8 cellular contexts compared by ENCODE assay signal in the genomic region with DNA sequence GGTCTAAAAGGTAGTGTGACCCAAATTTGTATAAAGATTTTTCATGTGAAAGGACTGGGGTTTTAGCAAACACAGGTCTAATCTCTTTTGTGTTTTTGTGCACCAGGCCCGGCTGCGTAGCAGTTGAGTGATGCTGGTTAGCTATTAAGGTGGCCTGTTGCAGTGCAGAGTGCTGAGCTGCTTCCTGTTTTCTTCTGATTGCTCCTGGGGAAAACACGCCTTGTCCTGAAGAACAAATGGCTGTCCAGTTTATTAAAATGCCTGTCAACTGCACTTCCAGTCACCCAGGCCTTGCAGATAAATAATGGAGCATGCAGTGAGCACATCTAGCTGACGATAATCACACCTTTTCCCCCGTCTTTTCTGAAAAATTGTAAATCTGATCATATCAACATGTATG. TPM values are rescaled to one million over a fixed set of nuclear protein-coding genes. Genes with fewer than 3 reads are reported as not detected.
DNase-seq lines count a peak whose midpoint lies in the region; ATAC-seq and TF ChIP-seq lines count a peak whose summit lies in the region.

No MANE protein-coding gene starts in this region.

- H3K4me3 Mint-ChIP-seq in activated T-cell treated with anti-CD3 and anti-CD28 coated beads, Interleukin-2, amount 50 U/mL, for 24 hours, result peak overlapping the region; percentile 96
- H3K4me3 Mint-ChIP-seq in naive thymus-derived CD8-positive, alpha-beta T cell, result peak overlapping the region; percentile 94 to 100 (median 98)

- peak in 3 of 4 donors; percentile 28 to 90 (median 78) for TF ChIP-seq POLR2A in esophagus squamous epithelium (IDR thresholded peaks at IDR 0.05)

- TF ChIP-seq CTCF in OCI-LY7 (conservative IDR thresholded peaks at IDR 0.05; ENCODE audit: low read length) (no peak), esophagus squamous epithelium (IDR thresholded peaks at IDR 0.05) (peak in 1 of 6 experiments; percentile 30)

- peak overlapping the region; percentile 81 for H3K4me2 ChIP-seq in OCI-LY7 (ENCODE audit: low read length)

- H3K4me3 ChIP-seq in OCI-LY7 (ENCODE audit: low read depth, low read length, poor library complexity, severe bottlenecking), result peak overlapping the region; percentile 87
- H3K4me3 ChIP-seq in esophagus squamous epithelium, result peak overlapping the region; percentile 61 to 94 (median 86)
- H3K4me3 ChIP-seq in stomach smooth muscle (ENCODE audit: low read length in 2 of 2), result peak overlapping the region; percentile 74 to 94

- intact Hi-C loops in OCI-LY7 (cut with micrococcal nuclease; ENCODE audit: unreplicated experiment), result loop anchor here (1.0 to 10.0 kb wide), 6 partner anchors 21 to 719 kb away; a partner anchor contains a TSS
- intact Hi-C loops in esophagus squamous epithelium (cut with DNase I), result loop anchor here (5.0 kb wide), 1 partner anchor 84 kb away; no protein-coding TSS in a partner anchor

- peaks cover 37% of the 10 kb centered on the region for H3K4me1 Mint-ChIP-seq in activated T-cell treated with anti-CD3 and anti-CD28 coated beads, Interleukin-2, amount 50 U/mL, for 24 hours (ENCODE audit: low read depth)
- H3K4me1 Mint-ChIP-seq in naive thymus-derived CD8-positive, alpha-beta T cell, result peaks cover 13 to 39% (median 36%) of the 10 kb centered on the region in 4 donors

- peaks cover 45% of the 10 kb centered on the region for H3K36me3 Mint-ChIP-seq in activated T-cell treated with anti-CD3 and anti-CD28 coated beads, Interleukin-2, amount 50 U/mL, for 24 hours (ENCODE audit: low read depth)
- H3K36me3 Mint-ChIP-seq in naive thymus-derived CD8-positive, alpha-beta T cell, result peaks cover 2 to 18% (median 3%) of the 10 kb centered on the region in 3 donors

- H3K36me3 ChIP-seq in OCI-LY7 (ENCODE audit: insufficient read depth, low read length) (peaks cover 14% of the 10 kb centered on the region), esophagus squamous epithelium (no peaks in the 10 kb centered on the region), stomach smooth muscle (ENCODE audit: control insufficient read depth in 2 of 2, insufficient read depth in 2 of 2, low read length in 2 of 2) (no peaks in the 10 kb centered on the region)

- POLR2A ChIA-PET in OCI-LY7 (lab: Charles Lee), result interaction anchor here (0.6 to 5.4 kb wide), 17 partner anchors 13 to 722 kb away, joined by 3 to 68 read pairs (median 9); a partner anchor contains a TSS
- POLR2A ChIA-PET in naive thymus-derived CD8-positive, alpha-beta T cell (lab: Charles Lee), result interaction anchor here (0.6 to 5.4 kb wide), 11 partner anchors 21 to 1327 kb away, joined by 3 to 180 read pairs (median 18); a partner anchor contains a TSS

- no TSS peak for BruUV-seq in OCI-LY7 (replicated peaks; lab: Mats Ljungman, UMichigan)

- peak overlapping the region; percentile 95 to 98 for H3K9ac ChIP-seq in stomach smooth muscle (ENCODE audit: low read length in 2 of 2)

- no peaks in the 10 kb centered on the region for H3K9me3 Mint-ChIP-seq in activated T-cell treated with anti-CD3 and anti-CD28 coated beads, Interleukin-2, amount 50 U/mL, for 24 hours
- H3K9me3 Mint-ChIP-seq in naive thymus-derived CD8-positive, alpha-beta T cell, result no peaks in the 10 kb centered on the region

- WGBS in esophagus squamous epithelium, 2 donors, result 0 to 1% methylated on average over 5 of the region's 5 CpGs

- CTCF ChIA-PET in OCI-LY7 (lab: Charles Lee; ENCODE audit: unreplicated experiment), result interaction anchor here (1.0 to 2.9 kb wide), 4 partner anchors 21 to 162 kb away, joined by 3 to 18 read pairs (median 10); a partner anchor contains a TSS

- DNase-seq in DMS153 treated with DMSO at 0.1 percent for 48 hours (lab: John Stamatoyannopoulos, UW; ENCODE audit: unreplicated experiment) (peak; percentile 77), HUDEP-2 (lab: John Stamatoyannopoulos, UW; ENCODE audit: unreplicated experiment in 76 of 76) (peak in 73 of 76 experiments; percentile 45 to 95 (median 77)), OCI-LY7 (ENCODE audit: low spot score) (peak; percentile 92), esophagus squamous epithelium (lab: John Stamatoyannopoulos, UW) (peak; percentile 47)
- DNase-seq in activated T-cell treated with anti-CD3 and anti-CD28 coated beads, Interleukin-2, amount 50 U/mL, for 24 hours, result peak; percentile 64
- peak; percentile 24 to 87 (median 68) for DNase-seq in naive thymus-derived CD8-positive, alpha-beta T cell

- peak; percentile 82 for ATAC-seq in GM21447 (IDR thresholded peaks at IDR 0.05; ENCODE audit: unreplicated experiment)
- peak; percentile 61 to 65 for ATAC-seq in naive thymus-derived CD8-positive, alpha-beta T cell

- peaks cover 28% of the 10 kb centered on the region for H3K79me2 ChIP-seq in OCI-LY7 (ENCODE audit: insufficient read depth, low read depth, low read length)

- no peaks in the 10 kb centered on the region for H3K27me3 Mint-ChIP-seq in activated T-cell treated with anti-CD3 and anti-CD28 coated beads, Interleukin-2, amount 50 U/mL, for 24 hours
- no peaks in the 10 kb centered on the region for H3K27me3 Mint-ChIP-seq in naive thymus-derived CD8-positive, alpha-beta T cell

- no peaks in the 10 kb centered on the region for H3K9me2 ChIP-seq in OCI-LY7 (ENCODE audit: insufficient read depth, low read length)

- H3K4me1 ChIP-seq in OCI-LY7 (ENCODE audit: insufficient read depth, low read length, poor library complexity, severe bottlenecking) (peaks cover 13% of the 10 kb centered on the region), esophagus squamous epithelium (peaks cover 7 to 48% (median 10%) of the 10 kb centered on the region in 3 donors), stomach smooth muscle (ENCODE audit: control insufficient read depth, insufficient read depth, low read length) (peaks cover 5% of the 10 kb centered on the region)

- peak overlapping the region; percentile 88; the same call in 1 of the 2 replicates for H2AFZ ChIP-seq in OCI-LY7 (ENCODE audit: low read length)

- peak overlapping the region; percentile 97 for H3K27ac Mint-ChIP-seq in activated T-cell treated with anti-CD3 and anti-CD28 coated beads, Interleukin-2, amount 50 U/mL, for 24 hours
- H3K27ac Mint-ChIP-seq in naive thymus-derived CD8-positive, alpha-beta T cell, result peak overlapping the region; percentile 97 to 100 (median 99)

- no peaks in the 10 kb centered on the region for H3K27me3 ChIP-seq in esophagus squamous epithelium
- H3K27me3 ChIP-seq in stomach smooth muscle (ENCODE audit: control insufficient read depth in 1 of 2, insufficient read depth in 2 of 2, low read length in 2 of 2), result no peaks in the 10 kb centered on the region

- H3K27ac ChIP-seq in OCI-LY7 (ENCODE audit: low read depth, low read length, poor library complexity, severe bottlenecking) (peak overlapping the region; percentile 77), esophagus squamous epithelium (peak overlapping the region; percentile 94 to 99 (median 98)), stomach smooth muscle (ENCODE audit: low read length) (peak overlapping the region; percentile 92)

- H4K20me1 ChIP-seq in OCI-LY7 (ENCODE audit: insufficient read depth, low read length), result 0 out of 2 replicates have a peak, but pooled peaks cover 9% of the 10 kb centered on the region

- H3K9me3 ChIP-seq in OCI-LY7 (ENCODE audit: low read length) (0 out of 2 replicates have a peak, but pooled peaks cover 4% of the 10 kb centered on the region), esophagus squamous epithelium (no peaks in the 10 kb centered on the region), stomach smooth muscle (ENCODE audit: control insufficient read depth in 2 of 2, low read length in 2 of 2) (no peaks in the 10 kb centered on the region)

RNA-seq across cellular contexts. Expression of a gene that starts 1.8 kb away (rescaled TPM):
- 12.8 and 13.1 TPM in 2 replicates for total RNA-seq in OCI-LY7 (2014; rRNA removed; shearing (Covaris generic))
- total RNA-seq in OCI-LY7 (2022) (36.6 and 42.1 TPM in 2 replicates), esophagus squamous epithelium (10 to 100 TPM; 20.1 to 37.4 (median 22.2) TPM)
- 100 to 1,000 TPM; 124 to 125 TPM for total RNA-seq in naive thymus-derived CD8-positive, alpha-beta T cell
- 100 to 1,000 TPM in 2 of 3 donors, 10 to 100 TPM in 1; 94.1 to 106 (median 106) TPM for polyA plus RNA-seq in naive thymus-derived CD8-positive, alpha-beta T cell

RNA-seq across cellular contexts. Expression of a gene that starts 19.3 kb away (rescaled TPM):
- total RNA-seq in OCI-LY7 (2014; rRNA removed; shearing (Covaris generic)), result not detected in 2 replicates
- total RNA-seq in OCI-LY7 (2022), result not detected in 2 replicates
- total RNA-seq in esophagus squamous epithelium, result not detected
- not detected for total RNA-seq in naive thymus-derived CD8-positive, alpha-beta T cell
- not detected for polyA plus RNA-seq in naive thymus-derived CD8-positive, alpha-beta T cell

RNA-seq across cellular contexts. Expression of a gene that starts 21.1 kb away (rescaled TPM):
- total RNA-seq in OCI-LY7 (2014; rRNA removed; shearing (Covaris generic)), result 18.5 and 20.4 TPM in 2 replicates
- total RNA-seq in OCI-LY7 (2022), result 21.4 and 22.5 TPM in 2 replicates
- total RNA-seq in esophagus squamous epithelium, result 10 to 100 TPM; 27.8 to 44.8 (median 35.9) TPM
- total RNA-seq in naive thymus-derived CD8-positive, alpha-beta T cell, result 10 to 100 TPM; 10.2 TPM
- polyA plus RNA-seq in naive thymus-derived CD8-positive, alpha-beta T cell, result 10 to 100 TPM in 1 of 3 donors, 1 to 10 TPM in 2; 3.9 to 10.1 (median 6.9) TPM

RNA-seq across cellular contexts. Expression of a gene that starts 43.5 kb away (rescaled TPM):
- not detected in 2 replicates for total RNA-seq in OCI-LY7 (2014; rRNA removed; shearing (Covaris generic))
- total RNA-seq in OCI-LY7 (2022) (not detected in 2 replicates), esophagus squamous epithelium (not detected)
- not detected for total RNA-seq in naive thymus-derived CD8-positive, alpha-beta T cell
- not detected for polyA plus RNA-seq in naive thymus-derived CD8-positive, alpha-beta T cell

Comparison
In these comparisons a context has a peak if more than half of its experiments do, and no peak if none do; other contexts are left out.
1. Peak in every context shown above with its lines: DNase-seq, ATAC-seq, H3K4me3 ChIP-seq and H3K27ac ChIP-seq.